8 cellular contexts compared by ENCODE assay signal in the genomic region with DNA sequence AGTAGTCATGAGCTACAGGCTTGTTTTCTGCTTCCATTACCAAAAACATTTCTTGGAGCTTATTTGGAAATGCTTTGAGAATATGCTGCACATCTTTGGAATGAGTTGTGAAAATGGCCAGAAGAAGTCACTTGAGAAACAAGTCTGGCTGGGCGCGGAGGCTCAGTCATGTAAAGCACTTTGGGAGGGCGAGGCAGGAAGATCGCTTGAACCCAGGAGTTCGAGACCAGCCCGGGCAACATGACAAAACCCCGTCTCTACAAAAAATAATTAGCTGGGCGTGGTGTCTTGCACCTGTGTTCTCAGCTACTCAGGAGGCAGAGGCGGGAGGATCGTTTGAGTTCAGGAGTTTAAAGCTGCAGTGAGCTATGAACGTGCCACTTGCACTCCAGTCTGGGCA. TPM values are rescaled to one million over a fixed set of nuclear protein-coding genes. Genes with fewer than 3 reads are reported as not detected.
DNase-seq lines count a peak whose midpoint lies in the region; ATAC-seq and TF ChIP-seq lines count a peak whose summit lies in the region.

No MANE protein-coding gene starts in this region.

- H3K27ac Mint-ChIP-seq in activated naive CD4-positive, alpha-beta T cell treated with anti-CD3 and anti-CD28 coated beads, Interleukin-2, amount 50 U/mL, for 24 hours, result peak overlapping the region; percentile 76

- no peaks in the 10 kb centered on the region for H3K27me3 ChIP-seq in lower lobe of right lung (ENCODE audit: low read depth)

- peak overlapping the region; percentile 87 for H3K4me3 ChIP-seq in astrocyte of the cerebellum (ENCODE audit: low read depth, low read length)
- H3K4me3 ChIP-seq in lower lobe of right lung, result peak overlapping the region; percentile 95
- H3K4me3 ChIP-seq in urinary bladder (ENCODE audit: low read depth, low read length), result peak overlapping the region; percentile 77

- DNase-seq in activated naive CD4-positive, alpha-beta T cell treated with Interleukin-2 at 50 U/mL for 16 hours, result no peak
- DNase-seq in astrocyte of the cerebellum (ENCODE audit: low read depth), result no peak
- no peak for DNase-seq in lower lobe of right lung
- no peak for DNase-seq in posterior vena cava (ENCODE audit: low spot score)
- no peak for DNase-seq in Ammon's horn (ENCODE audit: low spot score)

- peak overlapping the region; percentile 92 for H3K27ac ChIP-seq in lower lobe of right lung
- no peak overlapping the region for H3K27ac ChIP-seq in urinary bladder (ENCODE audit: low read depth)

- peaks cover 47% of the 10 kb centered on the region for H3K4me1 Mint-ChIP-seq in activated naive CD4-positive, alpha-beta T cell treated with anti-CD3 and anti-CD28 coated beads, Interleukin-2, amount 50 U/mL, for 24 hours

- no peaks in the 10 kb centered on the region for H3K9me3 ChIP-seq in lower lobe of right lung

- H3K9me3 Mint-ChIP-seq in activated naive CD4-positive, alpha-beta T cell treated with anti-CD3 and anti-CD28 coated beads, Interleukin-2, amount 50 U/mL, for 24 hours, result no peaks in the 10 kb centered on the region

- peak overlapping the region; percentile 100 for H3K4me3 Mint-ChIP-seq in activated naive CD4-positive, alpha-beta T cell treated with anti-CD3 and anti-CD28 coated beads, Interleukin-2, amount 50 U/mL, for 24 hours

- WGBS in urinary bladder, result 27% methylated on average over 11 of the region's 11 CpGs

- no peak for TF ChIP-seq CTCF in astrocyte of the cerebellum (IDR thresholded peaks at IDR 0.05; ENCODE audit: low read depth, low read length, missing control alignments)
- TF ChIP-seq CTCF in lower lobe of right lung (IDR thresholded peaks at IDR 0.05), result no peak

- intact Hi-C loops in lower lobe of right lung (cut with DNase I) (no loop called here), posterior vena cava (cut with DNase I) (no loop called here)

- no peaks in the 10 kb centered on the region for H3K27me3 Mint-ChIP-seq in activated naive CD4-positive, alpha-beta T cell treated with anti-CD3 and anti-CD28 coated beads, Interleukin-2, amount 50 U/mL, for 24 hours

- ATAC-seq in lower lobe of right lung (no peak), GM21526 (IDR thresholded peaks at IDR 0.05; ENCODE audit: low FRiP score, unreplicated experiment) (no peak)

- H3K4me1 ChIP-seq in lower lobe of right lung (peaks cover 41% of the 10 kb centered on the region), urinary bladder (ENCODE audit: insufficient read depth) (no peaks in the 10 kb centered on the region)

- H3K36me3 Mint-ChIP-seq in activated naive CD4-positive, alpha-beta T cell treated with anti-CD3 and anti-CD28 coated beads, Interleukin-2, amount 50 U/mL, for 24 hours, result peaks cover 7% of the 10 kb centered on the region

- H3K36me3 ChIP-seq in lower lobe of right lung (peaks cover 42% of the 10 kb centered on the region), urinary bladder (ENCODE audit: insufficient read depth) (peaks cover 2% of the 10 kb centered on the region)

- in situ Hi-C loops in astrocyte of the cerebellum (cut with HindIII; ENCODE audit: low sequenced_read_pairs), result no loop called here

RNA-seq across cellular contexts. Expression of a gene that starts 0.9 kb away (rescaled TPM):
- 21.1 TPM for total RNA-seq in lower lobe of right lung
- total RNA-seq in urinary bladder, result 17.0 TPM
- polyA plus RNA-seq in urinary bladder, result 46.9 TPM
- total RNA-seq in posterior vena cava, result 10 to 100 TPM; 15.1 to 18.8 TPM

RNA-seq across cellular contexts. Expression of a gene that starts 4.4 kb away (rescaled TPM):
- total RNA-seq in lower lobe of right lung (125 TPM), urinary bladder (38.8 TPM), posterior vena cava (10 to 100 TPM; 73.4 to 92.0 TPM)
- polyA plus RNA-seq in urinary bladder, result 110 TPM

RNA-seq across cellular contexts. Expression of a gene that starts 30.4 kb away (rescaled TPM):
- total RNA-seq in lower lobe of right lung, result 32.3 TPM
- total RNA-seq in urinary bladder, result 14.2 TPM
- polyA plus RNA-seq in urinary bladder, result 19.3 TPM
- total RNA-seq in posterior vena cava, result 10 to 100 TPM; 23.4 to 24.4 TPM

RNA-seq across cellular contexts. Expression of a gene that starts 36.8 kb away (rescaled TPM):
- total RNA-seq in lower lobe of right lung (71.4 TPM), urinary bladder (37.2 TPM), posterior vena cava (10 to 100 TPM; 51.3 to 51.4 TPM)
- polyA plus RNA-seq in urinary bladder, result 47.6 TPM
